12 cellular contexts compared by ENCODE assay signal in genomic region chr6:44494011-44494501, GRCh38.
A peak's percentile ranks its signal among the peaks of the same experiment; 100 is the strongest.
DNase-seq lines count a peak whose midpoint lies in the region; ATAC-seq and TF ChIP-seq lines count a peak whose summit lies in the region.
"Had no signal": no experiment of that assay in that cellular context is flagged by ENCODE, and none has a peak within 500 bp of the region (broad histone marks: within the 10 kb centered on the region; RNA-seq: fewer than 3 reads in every experiment).

No MANE protein-coding gene starts in this region.

- H3K23ac ChIP-seq in IMR-90 (ENCODE audit: low read depth, low read length) (no peak overlapping the region), neuronal stem cell (ENCODE audit: low read depth, low read length, poor library complexity) (no peak overlapping the region)

- H4K5ac ChIP-seq in IMR-90 (ENCODE audit: low read depth, low read length), result peak overlapping the region; percentile 7; the same call in 1 of the 2 replicates

- dilution Hi-C loops in IMR-90 (cut with HindIII; ENCODE audit: low sequenced_read_pairs, unreplicated experiment), result no loop called here

- H2AFZ ChIP-seq in IMR-90 (replicated peaks; ENCODE audit: low read length, poor library complexity), result peak overlapping the region; percentile 53
- no peak overlapping the region for H2AFZ ChIP-seq in neuronal stem cell (ENCODE audit: low read length)

- 0 out of 2 replicates have a peak overlapping the region, but pooled peaks have one; percentile 36 for H3K56ac ChIP-seq in IMR-90 (ENCODE audit: extremely low read depth, insufficient read depth, low read length)

- intact Hi-C loops in IMR-90 (cut with micrococcal nuclease) (no loop called here), left colon (cut with DNase I, micrococcal nuclease) (no loop called here)

- H3K9ac ChIP-seq in IMR-90 (ENCODE audit: low read depth, low read length) (no peak overlapping the region), neuronal stem cell (ENCODE audit: low read depth, low read length, poor library complexity) (no peak overlapping the region)

- H2AK9ac ChIP-seq in IMR-90 (replicated peaks; ENCODE audit: low read depth, low read length, poor library complexity), result peak overlapping the region; percentile 38

- POLR2A ChIA-PET in IMR-90 (lab: Charles Lee; ENCODE audit: unreplicated experiment), result no interaction called here

- H3K27ac ChIP-seq in IMR-90 (ENCODE audit: insufficient read depth, low read length), result no peak overlapping the region; the same call in 1 of the 2 replicates
- no peak overlapping the region for H3K27ac ChIP-seq in neuronal stem cell (replicated peaks; ENCODE audit: low read length)
- H3K27ac ChIP-seq: thyroid gland had no signal

- H3K18ac ChIP-seq in IMR-90 (ENCODE audit: low read depth, low read length) (peak overlapping the region; percentile 23; the same call in 1 of the 2 replicates), neuronal stem cell (ENCODE audit: low read length) (no peak overlapping the region)

- CTCF ChIA-PET in IMR-90 (lab: Yijun Ruan, JAX), result interaction anchor here (0.6 to 1.9 kb wide), 3 partner anchors 14 to 86 kb away, joined by 3 to 5 read pairs (median 3); no protein-coding TSS in a partner anchor

- peak overlapping the region; percentile 62 to 72 for H4K8ac ChIP-seq in IMR-90 (ENCODE audit: low read depth in 2 of 2, low read length in 2 of 2)
- no peak overlapping the region for H4K8ac ChIP-seq in neuronal stem cell (ENCODE audit: low read depth, low read length)

- H3K9me3 ChIP-seq in IMR-90 (ENCODE audit: control insufficient read depth, insufficient read depth, low read length) (no peaks in the 10 kb centered on the region; the same call in 1 of the 2 replicates), neuronal stem cell (replicated peaks in 1 of 2; ENCODE audit: control insufficient read depth in 2 of 2, insufficient read depth in 1 of 2, low read depth in 1 of 2, low read length in 2 of 2) (no peaks in the 10 kb centered on the region)
- H3K9me3 ChIP-seq: thyroid gland had no signal

- no TSS peak for BruUV-seq in IMR-90 (replicated peaks; lab: Mats Ljungman, UMichigan)

- H3K4me1 ChIP-seq in IMR-90 (ENCODE audit: control insufficient read depth, insufficient read depth, low read length) (peaks cover 14% of the 10 kb centered on the region), neuronal stem cell (ENCODE audit: control insufficient read depth in 2 of 2, insufficient read depth in 1 of 2, low read depth in 1 of 2, low read length in 2 of 2) (peaks cover 6 to 8% of the 10 kb centered on the region in 2 donors)

- peaks cover 11% of the 10 kb centered on the region for H3K9me1 ChIP-seq in IMR-90 (ENCODE audit: insufficient read depth, low read length)

- H2AK5ac ChIP-seq in IMR-90 (ENCODE audit: low read depth, low read length) (peak overlapping the region; percentile 63; the same call in 1 of the 2 replicates), neuronal stem cell (ENCODE audit: low read depth, low read length) (no peak overlapping the region)

- H2BK15ac ChIP-seq in IMR-90 (ENCODE audit: low read depth, low read length), result 0 out of 3 replicates have a peak overlapping the region, but pooled peaks have one; percentile 73
- no peak overlapping the region for H2BK15ac ChIP-seq in neuronal stem cell (ENCODE audit: low read length)

- H3K4me2 ChIP-seq in IMR-90 (ENCODE audit: low read depth, low read length) (no peak overlapping the region), neuronal stem cell (ENCODE audit: insufficient read depth, low read length, poor library complexity, severe bottlenecking) (no peak overlapping the region)

- H2BK120ac ChIP-seq in IMR-90 (ENCODE audit: low read depth, low read length), result peak overlapping the region; percentile 86
- no peak overlapping the region for H2BK120ac ChIP-seq in neuronal stem cell (ENCODE audit: low read depth, low read length)

- in situ Hi-C loops in IMR-90 (cut with MboI; ENCODE audit: low sequenced_read_pairs), result loop anchor here (25.0 kb wide), 1 partner anchor 1218 kb away; no protein-coding TSS in a partner anchor
- in situ Hi-C loops in G401 (cut with HindIII; ENCODE audit: low sequenced_read_pairs), result no loop called here

- peak overlapping the region; percentile 79 for H3K4ac ChIP-seq in IMR-90 (ENCODE audit: low read depth, low read length)
- H3K4ac ChIP-seq in neuronal stem cell (ENCODE audit: low read length), result no peak overlapping the region

- TF ChIP-seq POLR2A in IMR-90 (IDR thresholded peaks at IDR 0.05; ENCODE audit: low read depth, low read length), result no peak

- peak overlapping the region; percentile 86 for H2BK20ac ChIP-seq in IMR-90 (ENCODE audit: low read depth, low read length)

- peak overlapping the region; percentile 41 for H2BK5ac ChIP-seq in IMR-90 (ENCODE audit: low read depth, low read length, poor library complexity, severe bottlenecking)
- H2BK5ac ChIP-seq in neuronal stem cell (ENCODE audit: low read length), result no peak overlapping the region

- H3K79me1 ChIP-seq in IMR-90 (ENCODE audit: low read depth in 1 of 2, low read length in 2 of 2) (no peaks in the 10 kb centered on the region), neuronal stem cell (ENCODE audit: low read depth, low read length) (no peaks in the 10 kb centered on the region)

- H3K27me3 ChIP-seq in IMR-90 (ENCODE audit: control insufficient read depth, insufficient read depth, low read length) (peaks cover 24% of the 10 kb centered on the region), neuronal stem cell (ENCODE audit: control insufficient read depth in 3 of 3, insufficient read depth in 3 of 3, low read depth in 1 of 3, low read length in 3 of 3) (peaks cover 0 to 4% (median 0%) of the 10 kb centered on the region in 3 experiments)
- H3K27me3 ChIP-seq: thyroid gland had no signal

- H3K14ac ChIP-seq in IMR-90 (replicated peaks; ENCODE audit: low read depth, low read length), result 0 out of 2 replicates have a peak overlapping the region, but pooled peaks have one; percentile 55
- no peak overlapping the region for H3K14ac ChIP-seq in neuronal stem cell (ENCODE audit: low read length)

- H4K91ac ChIP-seq in IMR-90 (ENCODE audit: insufficient read depth, low read depth, low read length) (peak overlapping the region; percentile 56), neuronal stem cell (ENCODE audit: low read depth, low read length, poor library complexity) (no peak overlapping the region)

- no peak overlapping the region for H3K4me3 ChIP-seq in IMR-90 (ENCODE audit: insufficient read depth, low read depth, low read length)
- no peak overlapping the region for H3K4me3 ChIP-seq in neuronal stem cell (ENCODE audit: low read length in 2 of 2)
- H3K4me3 ChIP-seq: thyroid gland had no signal

- peak; percentile 24; the same call in 1 of the 2 replicates for TF ChIP-seq CTCF in IMR-90 (conservative IDR thresholded peaks at IDR 0.05; ENCODE audit: low read depth, low read length)

- H4K20me1 ChIP-seq in IMR-90 (ENCODE audit: insufficient read depth, low read length), result no peaks in the 10 kb centered on the region

- no peak for TF ChIP-seq RAD21 in IMR-90 (IDR thresholded peaks at IDR 0.05; ENCODE audit: low read length)

- H2BK12ac ChIP-seq in neuronal stem cell (ENCODE audit: low read length), result no peak overlapping the region

- WGBS in IMR-90 (ENCODE audit: extremely low coverage in 2 of 2, insufficient read length in 1 of 2), 2 experiments, result no CpG with 5 or more reads among the region's 7 CpGs
- WGBS in neuronal stem cell (ENCODE audit: extremely low coverage in 2 of 2, insufficient read length in 2 of 2, insufficient replicate concordance in 1 of 2), 2 donors, result no CpG with 5 or more reads among the region's 7 CpGs

- ATAC-seq in IMR-90 (ENCODE audit: low read depth) (peak; percentile 14; the same call in 1 of the 2 replicates), left colon (peak; percentile 66), GM18868 (IDR thresholded peaks at IDR 0.05; ENCODE audit: unreplicated experiment) (no peak)

- no peaks in the 10 kb centered on the region for H3K36me3 ChIP-seq in IMR-90 (ENCODE audit: control insufficient read depth, insufficient read depth, low read length)
- H3K36me3 ChIP-seq in neuronal stem cell (replicated peaks in 1 of 2; ENCODE audit: control insufficient read depth in 2 of 2, insufficient read depth in 2 of 2, low read length in 2 of 2), result no peaks in the 10 kb centered on the region
- H3K36me3 ChIP-seq: thyroid gland had no signal

- DNase-seq in AML-193 (lab: John Stamatoyannopoulos, UW) (peak; percentile 5 to 20), IMR-90 (peak; percentile 76), amniotic epithelial cell (ENCODE audit: low read depth) (peak; percentile 55), left colon (no peak), neuronal stem cell (ENCODE audit: low spot score) (no peak), G401 (ENCODE audit: low spot score) (no peak)
- no peak for DNase-seq in activated CD4-positive, alpha-beta T cell treated with anti-CD3 and anti-CD28 coated beads for 4 hours
- DNase-seq: DMS79 treated with DMSO at 0.1 percent for 48 hours, midbrain, NCI-H1694 treated with DMSO at 0.1 percent for 48 hours, thyroid gland had no signal

TF ChIP-seq in IMR-90, 13 proteins besides CTCF, POLR2A, EP300 and RAD21:
- TF ChIP-seq MAZ (IDR thresholded peaks at IDR 0.05; ENCODE audit: borderline replicate concordance, low read depth, low read length) (no peak), CEBPB (IDR thresholded peaks at IDR 0.05; ENCODE audit: low read depth, low read length) (no peak), MXI1 (IDR thresholded peaks at IDR 0.05; ENCODE audit: borderline replicate concordance, low read depth, low read length) (no peak), ELK1 (IDR thresholded peaks at IDR 0.05; ENCODE audit: borderline replicate concordance, low read depth, low read length) (no peak), FOS (IDR thresholded peaks at IDR 0.05; ENCODE audit: low read depth, low read length) (peak; percentile 21; the same call in 1 of the 2 replicates), RCOR1 (IDR thresholded peaks at IDR 0.05; ENCODE audit: insufficient replicate concordance, low read length) (no peak)

Comparison
In these comparisons a context has a peak if more than half of its experiments do, and no peak if none do; other contexts are left out.
1. DNase-seq: peak in AML-193 (2 of 2), IMR-90 (single experiment) and amniotic epithelial cell (single experiment); none in left colon (0 of 2), activated CD4-positive, alpha-beta T cell treated with anti-CD3 and anti-CD28 coated beads for 4 hours (0 of 2), neuronal stem cell (single experiment) and G401 (single experiment).